ENCODE assay signal across 16 cellular contexts in genomic region chr1:84960371-84960770, GRCh38. TPM values are rescaled to one million over a fixed set of nuclear protein-coding genes. Genes with fewer than 3 reads are reported as not detected.
DNase-seq lines count a peak whose midpoint lies in the region; ATAC-seq, FAIRE-seq and TF ChIP-seq lines count a peak whose summit lies in the region.
"Had no signal": no experiment of that assay in that cellular context is flagged by ENCODE, and none has a peak within 500 bp of the region (broad histone marks: within the 10 kb centered on the region; RNA-seq: fewer than 3 reads in every experiment).

No MANE protein-coding gene starts in this region.

- ATAC-seq in omental fat pad (ENCODE audit: low FRiP score) = peak; percentile 81
- no peak for ATAC-seq in pancreas
- ATAC-seq: activated CD8-positive, alpha-beta T cell treated with anti-CD3 and anti-CD28 coated beads, Interleukin-2, amount 10 ng/mL, durations not matched to agents 7 days and 5 days; GM23338; T-cell had no signal

- no peaks in the 10 kb centered on the region for H3K9me3 ChIP-seq in pancreas
- no peaks in the 10 kb centered on the region for H3K9me3 ChIP-seq in CD8-positive, alpha-beta memory T cell (ENCODE audit: low read length)
- H3K9me3 ChIP-seq: Caco-2 had no signal

- no peak overlapping the region for H3K27ac Mint-ChIP-seq in CD8-positive, alpha-beta memory T cell
- H3K27ac Mint-ChIP-seq: activated CD8-positive, alpha-beta T cell treated with anti-CD3 and anti-CD28 coated beads, Interleukin-2, amount 10 ng/mL, durations not matched to agents 7 days and 5 days; activated naive CD8-positive, alpha-beta T cell treated with anti-CD3 and anti-CD28 coated beads, Interleukin-2, amount 10 ng/mL, durations not matched to agents 7 days and 5 days; GM23338; T-cell had no signal

- FAIRE-seq in pancreas (lab: Jason Lieb, UNC) = no peak
- FAIRE-seq: endometrium had no signal

- no peaks in the 10 kb centered on the region for H3K4me1 ChIP-seq in pancreas
- no peaks in the 10 kb centered on the region for H3K4me1 ChIP-seq in CD8-positive, alpha-beta memory T cell (ENCODE audit: insufficient read depth, low read length)

- no peaks in the 10 kb centered on the region for H3K27me3 ChIP-seq in pancreas
- no peaks in the 10 kb centered on the region for H3K27me3 ChIP-seq in CD8-positive, alpha-beta memory T cell (ENCODE audit: insufficient read depth, low read length, poor library complexity, severe bottlenecking)

- no peaks in the 10 kb centered on the region for H3K27me3 Mint-ChIP-seq in CD8-positive, alpha-beta memory T cell
- H3K27me3 Mint-ChIP-seq: activated naive CD8-positive, alpha-beta T cell treated with anti-CD3 and anti-CD28 coated beads, Interleukin-2, amount 10 ng/mL, durations not matched to agents 7 days and 5 days had no signal

- POLR2A ChIA-PET in CD8-positive, alpha-beta memory T cell (lab: Charles Lee) = no interaction called here

- intact Hi-C loops in pancreas (cut with DNase I) = no loop called here

- DNase-seq in EH (ENCODE audit: low read depth) (peak; percentile 91), HuH-7 (ENCODE audit: low spot score) (peak; percentile 22), epidermal melanocyte (ENCODE audit: insufficient read length, low spot score) (peak; percentile 20), omental fat pad (ENCODE audit: low spot score) (no peak), pancreas (no peak), activated T-cell treated with anti-CD3 and anti-CD28 coated beads for 4 hours (no peak)
- DNase-seq in central memory CD4-positive, alpha-beta T cell = no peak
- DNase-seq in CD8-positive, alpha-beta memory T cell = no peak
- DNase-seq: activated CD8-positive, alpha-beta T cell treated with anti-CD3 and anti-CD28 coated beads, Interleukin-2, amount 10 ng/mL, durations not matched to agents 7 days and 5 days; activated naive CD8-positive, alpha-beta T cell treated with anti-CD3 and anti-CD28 coated beads, Interleukin-2, amount 10 ng/mL, durations not matched to agents 7 days and 5 days; NCI-H187; T-cell had no signal

- peaks cover 2 to 54% (median 32%) of the 10 kb centered on the region in 3 donors for H3K36me3 Mint-ChIP-seq in CD8-positive, alpha-beta memory T cell

- peaks cover 5 to 22% (median 10%) of the 10 kb centered on the region in 3 donors for H3K4me1 Mint-ChIP-seq in CD8-positive, alpha-beta memory T cell

- no peaks in the 10 kb centered on the region for H3K9me3 Mint-ChIP-seq in CD8-positive, alpha-beta memory T cell
- H3K9me3 Mint-ChIP-seq: natural killer cell treated with Interleukin-12 subunit alpha and Interleukin-12 subunit beta and Interleukin-15 and Interleukin-18, amount 100 ng/mL, for 72 hours; T-cell had no signal

- H3K4me3 ChIP-seq in pancreas = no peak overlapping the region
- no peak overlapping the region for H3K4me3 ChIP-seq in CD8-positive, alpha-beta memory T cell (ENCODE audit: low read length)
- H3K4me3 ChIP-seq: GM23338 had no signal

- CTCF ChIA-PET in CD8-positive, alpha-beta memory T cell (lab: Charles Lee) = interaction anchor here (0.7 to 1.0 kb wide), 2 partner anchors 68 to 299 kb away, joined by 3 read pairs; partner anchors contain the start of gene C1orf52

- no peak overlapping the region for H3K27ac ChIP-seq in pancreas
- H3K27ac ChIP-seq in CD8-positive, alpha-beta memory T cell (ENCODE audit: low read depth, low read length) = no peak overlapping the region

- H3K36me3 ChIP-seq in pancreas = no peaks in the 10 kb centered on the region
- peaks cover 3% of the 10 kb centered on the region for H3K36me3 ChIP-seq in CD8-positive, alpha-beta memory T cell (ENCODE audit: insufficient read depth, low read length)

- whole genome bisulfite sequencing in pancreas, 2 donors = 71 to 72% methylated on average over 1 of the region's 1 CpG

- TF ChIP-seq CTCF in omental fat pad (IDR thresholded peaks at IDR 0.05) (no peak), pancreas (IDR thresholded peaks at IDR 0.05) (no peak)

- no peak overlapping the region for H3K4me3 Mint-ChIP-seq in CD8-positive, alpha-beta memory T cell
- H3K4me3 Mint-ChIP-seq: activated CD8-positive, alpha-beta T cell treated with anti-CD3 and anti-CD28 coated beads, Interleukin-2, amount 10 ng/mL, durations not matched to agents 7 days and 5 days; activated naive CD8-positive, alpha-beta T cell treated with anti-CD3 and anti-CD28 coated beads, Interleukin-2, amount 10 ng/mL, durations not matched to agents 7 days and 5 days; GM23338; T-cell had no signal

RNA-seq across cellular contexts. Expression of gene MCOLN2, which starts 36.5 kb away (rescaled TPM):
- 1 to 10 TPM; 1.1 to 9.9 (median 2.7) TPM for total RNA-seq in omental fat pad
- total RNA-seq in pancreas = 1 to 10 TPM in 3 of 6 donors, under 1 TPM in 3; 0.47 to 1.7 (median 1.1) TPM
- polyA plus RNA-seq in pancreas = under 1 TPM; 0.59 to 0.95 TPM
- total RNA-seq in CD8-positive, alpha-beta memory T cell = 100 to 1,000 TPM; 103 to 110 TPM
- 18.7 TPM for polyA plus RNA-seq in CD8-positive, alpha-beta memory T cell
- total RNA-seq: Caco-2 had no signal

Comparison
In these comparisons a context has a peak if more than half of its experiments do, and no peak if none do; other contexts are left out.
1. DNase-seq: peak in EH (single experiment), HuH-7 (single experiment) and epidermal melanocyte (single experiment); none in omental fat pad (single experiment), pancreas (0 of 6), activated T-cell treated with anti-CD3 and anti-CD28 coated beads for 4 hours (single experiment), central memory CD4-positive, alpha-beta T cell (single experiment) and CD8-positive, alpha-beta memory T cell (0 of 5).
2. RNA of gene MCOLN2, which starts 36.5 kb away (total RNA-seq): 103 to 110 TPM in CD8-positive, alpha-beta memory T cell; 1.1 to 9.9 TPM in omental fat pad and 0.47 to 1.7 TPM in pancreas; every median in the first group is over 4 times any median in the second.